8 cellular contexts compared by ENCODE assay signal in genomic region chr12:52025301-52026172, GRCh38. TPM values are rescaled to one million over a fixed set of nuclear protein-coding genes. Genes with fewer than 3 reads are reported as not detected.
DNase-seq lines count a peak whose midpoint lies in the region; ATAC-seq and TF ChIP-seq lines count a peak whose summit lies in the region.

No MANE protein-coding gene starts in this region.

- peak; percentile 81 for DNase-seq in 8988T
- peak; percentile 87 for DNase-seq in Jurkat, Clone E6-1 (ENCODE audit: low read depth, low spot score)
- peak; percentile 88 for DNase-seq in OCI-LY7 (ENCODE audit: low spot score)
- peak; percentile 87 for DNase-seq in activated T-cell treated with anti-CD3 and anti-CD28 coated beads for 4 hours
- peak; percentile 72 for DNase-seq in stimulated activated CD8-positive, alpha-beta memory T cell treated with anti-CD3 and anti-CD28 coated beads, Interleukin-4, amount 100 ng/mL, for 24 hours (ENCODE audit: low read depth)

- H3K4me2 ChIP-seq in OCI-LY7 (ENCODE audit: low read length): peak overlapping the region; percentile 71

- no peaks in the 10 kb centered on the region for H3K27me3 ChIP-seq in esophagus (ENCODE audit: control insufficient read depth in 1 of 2, insufficient read depth in 2 of 2, low read length in 2 of 2)
- H3K27me3 ChIP-seq in mucosa of stomach (ENCODE audit: control insufficient read depth, insufficient read depth, low read length): peaks cover 6% of the 10 kb centered on the region

- TF ChIP-seq CTCF in OCI-LY7 (conservative IDR thresholded peaks at IDR 0.05; ENCODE audit: low read length): peak; percentile 100

- intact Hi-C loops in OCI-LY7 (cut with micrococcal nuclease; ENCODE audit: unreplicated experiment): loop anchor here (1.0 to 2.0 kb wide), 4 partner anchors 25 to 93 kb away; partner anchors contain the start of genes ATG101 and NR4A1

- ATAC-seq in GM18907 (IDR thresholded peaks at IDR 0.05; ENCODE audit: unreplicated experiment): peak; percentile 49

- no peaks in the 10 kb centered on the region for H3K79me2 ChIP-seq in OCI-LY7 (ENCODE audit: insufficient read depth, low read depth, low read length)

- WGBS in esophagus, 2 donors: 8 to 9% methylated on average over 36 of the region's 36 CpGs

- POLR2A ChIA-PET in OCI-LY7 (lab: Charles Lee): interaction anchor here (0.7 to 4.1 kb wide), 14 partner anchors 11 to 98 kb away, joined by 3 to 33 read pairs (median 6); partner anchors contain the start of genes ATG101 and NR4A1

- H3K36me3 ChIP-seq in OCI-LY7 (ENCODE audit: insufficient read depth, low read length) (no peaks in the 10 kb centered on the region), esophagus (ENCODE audit: control insufficient read depth in 2 of 2, insufficient read depth in 2 of 2, low read length in 1 of 2) (no peaks in the 10 kb centered on the region), mucosa of stomach (ENCODE audit: control insufficient read depth, insufficient read depth, low read length) (no peaks in the 10 kb centered on the region)

- no TSS peak for BruUV-seq in OCI-LY7 (replicated peaks; lab: Mats Ljungman, UMichigan)

- H3K4me3 ChIP-seq in Jurkat, Clone E6-1 (ENCODE audit: low read length): peak overlapping the region; percentile 62
- H3K4me3 ChIP-seq in OCI-LY7 (ENCODE audit: low read depth, low read length, poor library complexity, severe bottlenecking): peak overlapping the region; percentile 53
- H3K4me3 ChIP-seq in esophagus (ENCODE audit: low read depth in 1 of 2, low read length in 2 of 2): peak overlapping the region in 1 of 2 donors; percentile 21
- H3K4me3 ChIP-seq in mucosa of stomach (ENCODE audit: low read length): peak overlapping the region; percentile 56

- no peaks in the 10 kb centered on the region for H3K9me3 ChIP-seq in OCI-LY7 (ENCODE audit: low read length)
- no peaks in the 10 kb centered on the region for H3K9me3 ChIP-seq in esophagus (ENCODE audit: control insufficient read depth in 2 of 2, insufficient read depth in 1 of 2, low read depth in 1 of 2, low read length in 1 of 2)
- H3K9me3 ChIP-seq in mucosa of stomach (ENCODE audit: control insufficient read depth, low read length): no peaks in the 10 kb centered on the region

- H3K4me1 ChIP-seq in OCI-LY7 (ENCODE audit: insufficient read depth, low read length, poor library complexity, severe bottlenecking): peaks cover 69% of the 10 kb centered on the region
- H3K4me1 ChIP-seq in esophagus (ENCODE audit: control insufficient read depth in 2 of 2, insufficient read depth in 2 of 2, low read length in 1 of 2): peaks cover 3% of the 10 kb centered on the region in 2 donors
- peaks cover 37% of the 10 kb centered on the region for H3K4me1 ChIP-seq in mucosa of stomach (ENCODE audit: control insufficient read depth, insufficient read depth, low read length)

- H3K9ac ChIP-seq in mucosa of stomach (ENCODE audit: low read length): peak overlapping the region; percentile 75

- H2AFZ ChIP-seq in OCI-LY7 (ENCODE audit: low read length): peak overlapping the region; percentile 62

- H3K27ac ChIP-seq in OCI-LY7 (ENCODE audit: low read depth, low read length, poor library complexity, severe bottlenecking) (peak overlapping the region; percentile 56), esophagus (ENCODE audit: low read depth in 2 of 2, low read length in 1 of 2) (peak overlapping the region; percentile 76 to 80)

- H3K9me2 ChIP-seq in OCI-LY7 (ENCODE audit: insufficient read depth, low read length): no peaks in the 10 kb centered on the region

- CTCF ChIA-PET in OCI-LY7 (lab: Charles Lee; ENCODE audit: unreplicated experiment): interaction anchor here (0.6 to 3.6 kb wide), 23 partner anchors 11 to 100 kb away, joined by 3 to 50 read pairs (median 4); partner anchors contain the start of gene ATG101

- no peaks in the 10 kb centered on the region for H4K20me1 ChIP-seq in OCI-LY7 (ENCODE audit: insufficient read depth, low read length)

RNA-seq across cellular contexts. Expression of gene TAMALIN, which starts 18.8 kb away (rescaled TPM):
- polyA plus RNA-seq in Jurkat, Clone E6-1 (2012; ENCODE audit: insufficient read depth, insufficient read length): 18.4 TPM
- 0.41 and 0.66 TPM in 2 replicates for total RNA-seq in OCI-LY7 (2014; rRNA removed; shearing (Covaris generic))
- 0.89 and 1.3 TPM in 2 replicates for total RNA-seq in OCI-LY7 (2022)
- 1 to 10 TPM; 6.1 to 7.4 TPM for polyA plus RNA-seq in esophagus

RNA-seq across cellular contexts. Expression of gene NR4A1, which starts 25.7 kb away (rescaled TPM):
- 16.1 TPM for polyA plus RNA-seq in Jurkat, Clone E6-1 (2012; ENCODE audit: insufficient read depth, insufficient read length)
- total RNA-seq in OCI-LY7 (2014; rRNA removed; shearing (Covaris generic)): 25.3 and 29.3 TPM in 2 replicates
- total RNA-seq in OCI-LY7 (2022): 28.1 and 29.0 TPM in 2 replicates
- 10 to 100 TPM in 1 of 2 donors, 1 to 10 TPM in 1; 6.3 to 10.6 TPM for polyA plus RNA-seq in esophagus

RNA-seq across cellular contexts. Expression of gene ATG101, which starts 44.2 kb away (rescaled TPM):
- 46.5 TPM for polyA plus RNA-seq in Jurkat, Clone E6-1 (2012; ENCODE audit: insufficient read depth, insufficient read length)
- total RNA-seq in OCI-LY7 (2014; rRNA removed; shearing (Covaris generic)): 53.9 and 65.5 TPM in 2 replicates
- total RNA-seq in OCI-LY7 (2022): 30.7 and 38.0 TPM in 2 replicates
- 10 to 100 TPM; 16.3 to 43.0 TPM for polyA plus RNA-seq in esophagus

RNA-seq across cellular contexts. Expression of gene SMIM41, which starts 54.0 kb away (rescaled TPM):
- polyA plus RNA-seq in Jurkat, Clone E6-1 (2012; ENCODE audit: insufficient read depth, insufficient read length): not detected
- total RNA-seq in OCI-LY7 (2014; rRNA removed; shearing (Covaris generic)): not detected in 2 replicates
- not detected in 2 replicates for total RNA-seq in OCI-LY7 (2022)
- under 1 TPM; 0.18 to 0.22 TPM for polyA plus RNA-seq in esophagus
